ENCODE assay signal across 1 cellular context in the genomic region with DNA sequence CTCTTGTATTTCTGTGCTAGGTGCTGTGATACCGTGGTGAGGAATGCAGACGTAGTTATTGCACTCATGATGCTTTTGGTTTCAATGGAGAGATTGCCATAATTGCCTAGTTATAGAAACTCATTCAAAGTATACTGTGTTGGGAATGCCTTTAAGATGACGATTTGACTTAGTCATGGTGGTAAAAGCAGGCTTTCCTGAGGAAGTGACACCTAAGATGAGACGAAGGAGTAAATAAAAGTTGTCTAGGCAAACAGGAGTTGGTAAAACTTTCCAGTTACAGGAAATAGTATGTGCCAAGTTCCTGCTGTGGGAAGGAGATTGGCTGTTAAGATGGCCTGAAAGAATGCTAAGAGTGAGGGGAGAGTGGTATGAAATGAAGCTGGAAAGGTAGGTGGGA.
TF ChIP-seq lines count a peak whose summit lies in the region.

No MANE protein-coding gene starts in this region.

TF ChIP-seq in GM23338, 12 proteins besides CTCF, POLR2A, EP300 and RAD21 (continued from another document):
- TF ChIP-seq, protein P1, sequence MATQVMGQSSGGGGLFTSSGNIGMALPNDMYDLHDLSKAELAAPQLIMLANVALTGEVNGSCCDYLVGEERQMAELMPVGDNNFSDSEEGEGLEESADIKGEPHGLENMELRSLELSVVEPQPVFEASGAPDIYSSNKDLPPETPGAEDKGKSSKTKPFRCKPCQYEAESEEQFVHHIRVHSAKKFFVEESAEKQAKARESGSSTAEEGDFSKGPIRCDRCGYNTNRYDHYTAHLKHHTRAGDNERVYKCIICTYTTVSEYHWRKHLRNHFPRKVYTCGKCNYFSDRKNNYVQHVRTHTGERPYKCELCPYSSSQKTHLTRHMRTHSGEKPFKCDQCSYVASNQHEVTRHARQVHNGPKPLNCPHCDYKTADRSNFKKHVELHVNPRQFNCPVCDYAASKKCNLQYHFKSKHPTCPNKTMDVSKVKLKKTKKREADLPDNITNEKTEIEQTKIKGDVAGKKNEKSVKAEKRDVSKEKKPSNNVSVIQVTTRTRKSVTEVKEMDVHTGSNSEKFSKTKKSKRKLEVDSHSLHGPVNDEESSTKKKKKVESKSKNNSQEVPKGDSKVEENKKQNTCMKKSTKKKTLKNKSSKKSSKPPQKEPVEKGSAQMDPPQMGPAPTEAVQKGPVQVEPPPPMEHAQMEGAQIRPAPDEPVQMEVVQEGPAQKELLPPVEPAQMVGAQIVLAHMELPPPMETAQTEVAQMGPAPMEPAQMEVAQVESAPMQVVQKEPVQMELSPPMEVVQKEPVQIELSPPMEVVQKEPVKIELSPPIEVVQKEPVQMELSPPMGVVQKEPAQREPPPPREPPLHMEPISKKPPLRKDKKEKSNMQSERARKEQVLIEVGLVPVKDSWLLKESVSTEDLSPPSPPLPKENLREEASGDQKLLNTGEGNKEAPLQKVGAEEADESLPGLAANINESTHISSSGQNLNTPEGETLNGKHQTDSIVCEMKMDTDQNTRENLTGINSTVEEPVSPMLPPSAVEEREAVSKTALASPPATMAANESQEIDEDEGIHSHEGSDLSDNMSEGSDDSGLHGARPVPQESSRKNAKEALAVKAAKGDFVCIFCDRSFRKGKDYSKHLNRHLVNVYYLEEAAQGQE (IDR thresholded peaks at IDR 0.05; ENCODE audit: unreplicated experiment) = no peak
- TF ChIP-seq NANOG (IDR thresholded peaks at IDR 0.05; ENCODE audit: borderline replicate concordance) (no peak), ZNF331 (CRISPR knock-in tag; IDR thresholded peaks at IDR 0.05; ENCODE audit: low read depth) (no peak), EZH2phosphoT487 (IDR thresholded peaks at IDR 0.05; ENCODE audit: unreplicated experiment) (no peak), CREB1 (CRISPR knock-in tag; IDR thresholded peaks at IDR 0.05; ENCODE audit: low read depth) (no peak)
TF ChIP-seq in GM23338: peak in this region for 0.
